ENCODE assay signal across 11 cellular contexts in genomic region chr3:11224870-11225251, GRCh38. TPM values are rescaled to one million over a fixed set of nuclear protein-coding genes. Genes with fewer than 3 reads are reported as not detected.
DNase-seq lines count a peak whose midpoint lies in the region; ATAC-seq and TF ChIP-seq lines count a peak whose summit lies in the region.
"Had no signal": no experiment of that assay in that cellular context is flagged by ENCODE, and none has a peak within 500 bp of the region (broad histone marks: within the 10 kb centered on the region; RNA-seq: fewer than 3 reads in every experiment).

No MANE protein-coding gene starts in this region.

- WGBS in transverse colon (ENCODE audit: low coverage in 1 of 2), 2 donors, result 17 to 77% methylated on average over 1 to 3 of the region's 3 CpGs

- H3K4me3 ChIP-seq in mucosa of rectum (ENCODE audit: low read length in 2 of 2), result peak overlapping the region; percentile 82 to 92
- H3K4me3 ChIP-seq in transverse colon, result peak overlapping the region in 3 of 4 donors; percentile 21 to 39 (median 27)

- H3K9ac ChIP-seq in mucosa of rectum (ENCODE audit: low read depth in 1 of 2, low read length in 2 of 2), result peak overlapping the region; percentile 73 to 87

- no peaks in the 10 kb centered on the region for H3K36me3 Mint-ChIP-seq in activated naive CD8-positive, alpha-beta T cell
- no peaks in the 10 kb centered on the region for H3K36me3 Mint-ChIP-seq in activated naive CD8-positive, alpha-beta T cell treated with anti-CD3 and anti-CD28 coated beads, Interleukin-2, amount 50 U/mL, for 24 hours (ENCODE audit: low read depth)
- no peaks in the 10 kb centered on the region for H3K36me3 Mint-ChIP-seq in immature natural killer cell

- no peak for ATAC-seq in activated naive CD8-positive, alpha-beta T cell treated with anti-CD3 and anti-CD28 coated beads, Interleukin-2, amount 50 U/mL, for 24 hours

- H3K9me3 Mint-ChIP-seq in activated naive CD8-positive, alpha-beta T cell (ENCODE audit: low read depth), result no peaks in the 10 kb centered on the region
- no peaks in the 10 kb centered on the region for H3K9me3 Mint-ChIP-seq in activated naive CD8-positive, alpha-beta T cell treated with anti-CD3 and anti-CD28 coated beads, Interleukin-2, amount 50 U/mL, for 24 hours
- no peaks in the 10 kb centered on the region for H3K9me3 Mint-ChIP-seq in immature natural killer cell

- no peak for TF ChIP-seq EP300 in transverse colon (IDR thresholded peaks at IDR 0.05; ENCODE audit: low read depth)

- no peak for TF ChIP-seq POLR2A in transverse colon (IDR thresholded peaks at IDR 0.05)

- H3K9me3 ChIP-seq in mucosa of rectum (ENCODE audit: control insufficient read depth in 2 of 2, low read length in 2 of 2) (no peaks in the 10 kb centered on the region), transverse colon (no peaks in the 10 kb centered on the region)

- no peak for TF ChIP-seq CTCF in transverse colon (IDR thresholded peaks at IDR 0.05)

- no peaks in the 10 kb centered on the region for H3K27me3 Mint-ChIP-seq in activated naive CD8-positive, alpha-beta T cell
- peaks cover 3% of the 10 kb centered on the region for H3K27me3 Mint-ChIP-seq in activated naive CD8-positive, alpha-beta T cell treated with anti-CD3 and anti-CD28 coated beads, Interleukin-2, amount 50 U/mL, for 24 hours
- H3K27me3 Mint-ChIP-seq in immature natural killer cell (ENCODE audit: low read depth in 3 of 3), result peaks cover 2 to 3% (median 2%) of the 10 kb centered on the region in 3 donors

- in situ Hi-C loops in transverse colon (cut with MboI; ENCODE audit: low pct_ligation_motif_present in 1 of 4, low pct_unique_long_range_greater_than_20kb in 1 of 4, low sequenced_read_pairs in 3 of 4), result loop anchor here in 2 of 4 donors (25.0 kb wide), 2 partner anchors 112 to 437 kb away; no protein-coding TSS in a partner anchor

- H3K27ac Mint-ChIP-seq in activated naive CD8-positive, alpha-beta T cell, result peak overlapping the region; percentile 34
- no peak overlapping the region for H3K27ac Mint-ChIP-seq in activated naive CD8-positive, alpha-beta T cell treated with anti-CD3 and anti-CD28 coated beads, Interleukin-2, amount 50 U/mL, for 24 hours
- no peak overlapping the region for H3K27ac Mint-ChIP-seq in immature natural killer cell

- H3K27ac ChIP-seq in caudate nucleus (ENCODE audit: low read depth, low read length) (peak overlapping the region; percentile 4), mucosa of rectum (ENCODE audit: low read depth in 2 of 2, low read length in 2 of 2) (peak overlapping the region; percentile 92 to 96), transverse colon (peak overlapping the region; percentile 83 to 91 (median 88))

- no peak overlapping the region for H3K4me3 Mint-ChIP-seq in activated naive CD8-positive, alpha-beta T cell
- no peak overlapping the region for H3K4me3 Mint-ChIP-seq in activated naive CD8-positive, alpha-beta T cell treated with anti-CD3 and anti-CD28 coated beads, Interleukin-2, amount 50 U/mL, for 24 hours
- no peak overlapping the region for H3K4me3 Mint-ChIP-seq in immature natural killer cell

- peaks cover 5 to 26% of the 10 kb centered on the region in 2 donors for H3K4me1 ChIP-seq in mucosa of rectum (ENCODE audit: control insufficient read depth in 2 of 2, insufficient read depth in 2 of 2, low read length in 2 of 2)
- peaks cover 3 to 31% (median 14%) of the 10 kb centered on the region in 4 donors for H3K4me1 ChIP-seq in transverse colon

- no peaks in the 10 kb centered on the region for H3K36me3 ChIP-seq in mucosa of rectum (ENCODE audit: control insufficient read depth in 2 of 2, insufficient read depth in 2 of 2, low read length in 2 of 2)
- no peaks in the 10 kb centered on the region for H3K36me3 ChIP-seq in transverse colon

- H3K27me3 ChIP-seq in mucosa of rectum (ENCODE audit: control insufficient read depth in 2 of 2, insufficient read depth in 2 of 2, low read length in 2 of 2) (no peaks in the 10 kb centered on the region), transverse colon (no peaks in the 10 kb centered on the region)

- DNase-seq in activated naive CD8-positive, alpha-beta T cell treated with anti-CD3 and anti-CD28 coated beads, Interleukin-2, amount 50 U/mL, for 24 hours, result no peak
- no peak for DNase-seq in caudate nucleus (lab: John Stamatoyannopoulos, UW)
- DNase-seq in transverse colon, result no peak
- DNase-seq in pons (ENCODE audit: low spot score), result no peak
- no peak for DNase-seq in NCI-H2227 treated with DMSO at 0.1 percent for 48 hours (lab: John Stamatoyannopoulos, UW)
- no peak for DNase-seq in immature natural killer cell
- DNase-seq: MM.1S, NCI-H345, occipital lobe had no signal

- peaks cover 21% of the 10 kb centered on the region for H3K4me1 Mint-ChIP-seq in activated naive CD8-positive, alpha-beta T cell (ENCODE audit: low read depth)
- peaks cover 25% of the 10 kb centered on the region for H3K4me1 Mint-ChIP-seq in activated naive CD8-positive, alpha-beta T cell treated with anti-CD3 and anti-CD28 coated beads, Interleukin-2, amount 50 U/mL, for 24 hours
- H3K4me1 Mint-ChIP-seq in immature natural killer cell, result peaks cover 0 to 5% of the 10 kb centered on the region in 2 donors

- intact Hi-C loops in transverse colon (cut with DNase I; ENCODE audit: low total_unique reads), result no loop called here

RNA-seq across cellular contexts. Expression of gene ATG7, which starts 47.3 kb away (rescaled TPM):
- 100 to 1,000 TPM in 1 of 4 donors, 10 to 100 TPM in 3; 44.5 to 122 (median 75.0) TPM for total RNA-seq in transverse colon
- 10 to 100 TPM; 12.9 to 22.1 (median 14.0) TPM for polyA plus RNA-seq in immature natural killer cell

Comparison
In these comparisons a context has a peak if more than half of its experiments do, and no peak if none do; other contexts are left out.
1. H3K27ac ChIP-seq: peak in every context shown above with its lines; median percentile 94 in mucosa of rectum; 88 in transverse colon; 4 in caudate nucleus.